In the genomic region with DNA sequence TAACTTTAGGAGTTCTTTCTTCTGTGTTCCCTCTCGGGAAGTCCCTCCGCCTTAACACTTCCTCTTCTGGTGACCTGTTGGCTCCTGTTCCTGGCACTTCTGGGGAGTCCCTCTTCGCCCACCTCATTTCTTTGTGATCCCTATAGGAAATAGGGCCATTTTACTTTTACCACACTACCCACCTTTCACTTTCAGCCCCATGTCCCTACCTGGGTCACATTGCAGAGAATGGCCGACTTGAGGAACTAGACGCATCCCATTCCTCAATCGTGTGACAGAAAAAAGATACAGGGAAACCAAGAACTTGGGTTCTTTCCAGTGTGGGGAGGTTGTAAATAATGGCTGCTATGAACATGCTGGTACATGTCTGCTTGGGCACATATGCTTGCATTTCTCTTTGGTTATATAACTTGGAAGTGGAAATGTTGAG, we compare ENCODE assay signal across 11 cellular contexts. TPM values are rescaled to one million over a fixed set of nuclear protein-coding genes. Genes with fewer than 3 reads are reported as not detected.
DNase-seq lines count a peak whose midpoint lies in the region; ATAC-seq, FAIRE-seq and TF ChIP-seq lines count a peak whose summit lies in the region.
"Had no signal": no experiment of that assay in that cellular context is flagged by ENCODE, and none has a peak within 500 bp of the region (broad histone marks: within the 10 kb centered on the region; RNA-seq: fewer than 3 reads in every experiment).

No MANE protein-coding gene starts in this region.

- FAIRE-seq in frontal cortex (lab: Jason Lieb, UNC): no peak

- DNase-seq in GM13976 (ENCODE audit: low spot score) (peak; percentile 22), coronary artery (ENCODE audit: low spot score) (peak; percentile 12), NCI-H2081 treated with DMSO at 0.1 percent for 48 hours (lab: John Stamatoyannopoulos, UW) (no peak), frontal cortex (ENCODE audit: low spot score in 2 of 2) (no peak), ascending aorta (ENCODE audit: low spot score in 2 of 2) (no peak), left ventricle myocardium superior (no peak)
- DNase-seq: DMS153, esophagus squamous epithelium, left ventricle myocardium inferior had no signal

- peaks cover 43% of the 10 kb centered on the region for H3K4me1 ChIP-seq in BLaER1
- H3K4me1 ChIP-seq in ascending aorta: no peaks in the 10 kb centered on the region
- H3K4me1 ChIP-seq: left ventricle myocardium inferior had no signal

- no peak overlapping the region for H3K9ac ChIP-seq in BLaER1

- H3K4me2 ChIP-seq in BLaER1: peak overlapping the region; percentile 14

- H3K27me3 ChIP-seq in BLaER1: no peaks in the 10 kb centered on the region
- no peaks in the 10 kb centered on the region for H3K27me3 ChIP-seq in ascending aorta

- H4K20me1 ChIP-seq in BLaER1: no peaks in the 10 kb centered on the region

- no peaks in the 10 kb centered on the region for H3K9me3 ChIP-seq in BLaER1
- H3K9me3 ChIP-seq in ascending aorta: no peaks in the 10 kb centered on the region
- H3K9me3 ChIP-seq: esophagus squamous epithelium had no signal

- ATAC-seq in HG03457 (IDR thresholded peaks at IDR 0.05; ENCODE audit: unreplicated experiment) (peak; percentile 24), left ventricle myocardium superior (no peak)

- H3K27ac ChIP-seq in BLaER1 (peak overlapping the region; percentile 25; the same call in 1 of the 2 replicates), coronary artery (no peak overlapping the region), ascending aorta (no peak overlapping the region)
- H3K27ac ChIP-seq: esophagus squamous epithelium, left ventricle myocardium inferior had no signal

- in situ Hi-C loops in GM13976 (cut with MboI; ENCODE audit: low sequenced_read_pairs, unreplicated experiment): no loop called here

- intact Hi-C loops in ascending aorta (cut with DNase I): no loop called here
- intact Hi-C loops in left ventricle myocardium superior (cut with micrococcal nuclease): no loop called here

- H3K4me3 ChIP-seq in BLaER1 (no peak overlapping the region), coronary artery (no peak overlapping the region), ascending aorta (no peak overlapping the region)
- H3K4me3 ChIP-seq: left ventricle myocardium inferior had no signal

- TF ChIP-seq CTCF in GM13976 (IDR thresholded peaks at IDR 0.05; ENCODE audit: borderline replicate concordance, control extremely low read depth, extremely low read depth, insufficient read depth, missing control alignments) (no peak), coronary artery (IDR thresholded peaks at IDR 0.05) (no peak), ascending aorta (IDR thresholded peaks at IDR 0.05) (no peak)

- H3K36me3 ChIP-seq in BLaER1 (no peaks in the 10 kb centered on the region), ascending aorta (no peaks in the 10 kb centered on the region)
- H3K36me3 ChIP-seq: esophagus squamous epithelium, left ventricle myocardium inferior had no signal

RNA-seq across cellular contexts. Expression of gene IL21R, which starts 6.6 kb away (rescaled TPM):
- total RNA-seq in frontal cortex (0.41 TPM), ascending aorta (0.21 TPM), left ventricle myocardium superior (0.07 TPM)

Comparison
In these comparisons a context has a peak if more than half of its experiments do, and no peak if none do; other contexts are left out.
1. DNase-seq: peak in GM13976 (single experiment) and coronary artery (single experiment); none in NCI-H2081 treated with DMSO at 0.1 percent for 48 hours (single experiment), frontal cortex (0 of 2), ascending aorta (0 of 2) and left ventricle myocardium superior (single experiment).